Comparison of ENCODE assay signal across 8 cellular contexts in genomic region chr15:75801859-75802593, GRCh38. TPM values are rescaled to one million over a fixed set of nuclear protein-coding genes. Genes with fewer than 3 reads are reported as not detected.
DNase-seq lines count a peak whose midpoint lies in the region; ATAC-seq, FAIRE-seq and TF ChIP-seq lines count a peak whose summit lies in the region.

No MANE protein-coding gene starts in this region.

- FAIRE-seq in GM12891 (lab: Jason Lieb, UNC): peak; percentile 91

- TF ChIP-seq CTCF in chondrocyte (IDR thresholded peaks at IDR 0.05): peak; percentile 96

- H3K4me3 Mint-ChIP-seq in activated CD4-positive, alpha-beta T cell treated with anti-CD3 and anti-CD28 coated beads for 36 hours: peak overlapping the region; percentile 22
- H3K4me3 Mint-ChIP-seq in chondrocyte (ENCODE audit: unreplicated experiment): peak overlapping the region; percentile 74

- H3K4me1 Mint-ChIP-seq in activated CD4-positive, alpha-beta T cell treated with anti-CD3 and anti-CD28 coated beads for 36 hours: peaks cover 3% of the 10 kb centered on the region
- H3K4me1 Mint-ChIP-seq in chondrocyte (ENCODE audit: low read depth): peaks cover 10% of the 10 kb centered on the region

- no peak for TF ChIP-seq POLR2A in GM12891 (IDR thresholded peaks at IDR 0.05; ENCODE audit: low read depth, low read length)

- ATAC-seq in HG03175 (IDR thresholded peaks at IDR 0.05; ENCODE audit: unreplicated experiment) (peak; percentile 92), GM18861 (IDR thresholded peaks at IDR 0.05; ENCODE audit: unreplicated experiment) (no peak)
- ATAC-seq in activated CD4-positive, alpha-beta T cell treated with anti-CD3 and anti-CD28 coated beads for 36 hours: peak; percentile 98

- H3K9me3 Mint-ChIP-seq in activated CD4-positive, alpha-beta T cell treated with anti-CD3 and anti-CD28 coated beads for 36 hours (ENCODE audit: low read depth): no peaks in the 10 kb centered on the region
- H3K9me3 Mint-ChIP-seq in chondrocyte (ENCODE audit: low read depth): no peaks in the 10 kb centered on the region

- H3K27ac Mint-ChIP-seq in activated CD4-positive, alpha-beta T cell treated with anti-CD3 and anti-CD28 coated beads for 36 hours: no peak overlapping the region
- H3K27ac Mint-ChIP-seq in chondrocyte (ENCODE audit: unreplicated experiment): peak overlapping the region; percentile 11

- H3K27me3 Mint-ChIP-seq in activated CD4-positive, alpha-beta T cell treated with anti-CD3 and anti-CD28 coated beads for 36 hours: peaks cover 26% of the 10 kb centered on the region
- H3K27me3 Mint-ChIP-seq in chondrocyte (ENCODE audit: low read depth): peaks cover 15% of the 10 kb centered on the region

- no peaks in the 10 kb centered on the region for H3K36me3 Mint-ChIP-seq in activated CD4-positive, alpha-beta T cell treated with anti-CD3 and anti-CD28 coated beads for 36 hours (ENCODE audit: low read depth)
- H3K36me3 Mint-ChIP-seq in chondrocyte (ENCODE audit: low read depth): no peaks in the 10 kb centered on the region

- intact Hi-C loops in activated CD4-positive, alpha-beta T cell treated with anti-CD3 and anti-CD28 coated beads for 36 hours (cut with DNase I, micrococcal nuclease): loop anchor here (1.0 kb wide), 2 partner anchors 74 to 116 kb away; no protein-coding TSS in a partner anchor

- POLR2A ChIA-PET in activated CD4-positive, alpha-beta T cell treated with anti-CD3 and anti-CD28 coated beads for 36 hours (lab: Charles Lee): no interaction called here

- CTCF ChIA-PET in activated CD4-positive, alpha-beta T cell treated with anti-CD3 and anti-CD28 coated beads for 36 hours (lab: Charles Lee): interaction anchor here (0.6 to 4.8 kb wide), 27 partner anchors 12 to 740 kb away, joined by 3 to 46 read pairs (median 5); partner anchors contain the start of gene MAN2C1

- DNase-seq in GM12891 (ENCODE audit: insufficient read length, low spot score): peak; percentile 70
- peak; percentile 1 for DNase-seq in NCI-H446 treated with DMSO at 0.1 percent for 48 hours (lab: John Stamatoyannopoulos, UW)
- DNase-seq in activated CD4-positive, alpha-beta T cell treated with anti-CD3 and anti-CD28 coated beads for 36 hours: peak; percentile 91
- DNase-seq in chondrocyte (ENCODE audit: low spot score): no peak
- peak; percentile 93 for DNase-seq in left kidney (ENCODE audit: low read depth, low spot score)
- DNase-seq in stimulated activated CD4-positive, alpha-beta T cell treated with anti-CD3 and anti-CD28 coated beads, Interleukin-2, amount 100 ng/mL, for 4 hours (ENCODE audit: low read depth): peak; percentile 68

TF ChIP-seq in GM12891, 5 proteins besides CTCF, POLR2A, EP300 and RAD21:
- TF ChIP-seq SPI1 (IDR thresholded peaks at IDR 0.05; ENCODE audit: low read depth, low read length): no peak
- no peak for TF ChIP-seq TAF1 (IDR thresholded peaks at IDR 0.05; ENCODE audit: low read depth, low read length)
- TF ChIP-seq PAX5 (IDR thresholded peaks at IDR 0.05; ENCODE audit: insufficient read depth, low read length, severe bottlenecking): peak; percentile 88

RNA-seq across cellular contexts. Expression of gene UBE2Q2, which starts 41.2 kb away (rescaled TPM):
- 10.3 TPM for polyA plus RNA-seq in GM12891 (2012; ENCODE audit: low read depth, missing spikeins)
- 10 to 100 TPM; 14.9 to 15.1 TPM for total RNA-seq in activated CD4-positive, alpha-beta T cell treated with anti-CD3 and anti-CD28 coated beads for 36 hours
- 60.6 to 77.5 TPM (median 62.1 TPM) in 3 replicates for total RNA-seq in chondrocyte
